Comparison of ENCODE assay signal across 12 cellular contexts in the genomic region with DNA sequence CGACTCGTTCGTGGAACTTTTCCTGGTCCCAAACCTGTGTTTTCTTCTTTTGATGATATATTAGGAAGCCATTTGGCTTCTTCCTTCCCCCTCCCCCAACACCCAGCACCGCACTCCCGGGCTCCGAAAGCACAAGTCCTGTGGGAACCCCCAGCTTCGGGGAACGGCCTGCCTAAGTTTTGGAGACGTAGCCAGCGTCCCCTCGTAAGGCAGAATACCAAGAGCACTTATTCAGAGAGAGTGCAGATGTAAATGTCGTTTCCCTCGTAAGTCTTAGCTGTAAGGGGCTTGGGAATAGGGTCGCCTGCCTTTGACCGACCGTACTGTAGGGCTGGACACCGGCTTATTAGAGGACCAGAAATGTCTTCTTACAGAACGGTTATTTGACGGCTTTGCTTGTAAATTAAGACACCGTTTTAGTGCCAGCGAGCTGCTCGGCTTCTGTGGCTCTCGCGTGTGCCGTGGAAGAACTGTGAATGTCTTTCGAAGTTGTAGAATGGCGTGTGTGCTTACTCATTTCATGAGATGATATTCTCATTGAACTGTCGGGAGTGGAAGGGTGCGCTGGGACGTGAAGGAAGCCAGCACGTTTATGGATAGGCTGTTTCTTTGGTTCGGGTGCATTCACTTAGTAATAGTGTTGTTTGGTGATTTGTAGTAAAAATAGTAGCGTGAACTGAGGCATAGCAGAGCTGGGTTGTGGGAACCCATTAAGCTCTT. TPM values are rescaled to one million over a fixed set of nuclear protein-coding genes. Genes with fewer than 3 reads are reported as not detected.
A peak's percentile ranks its signal among the peaks of the same experiment; 100 is the strongest.
DNase-seq lines count a peak whose midpoint lies in the region; ATAC-seq, FAIRE-seq and TF ChIP-seq lines count a peak whose summit lies in the region.
"Not testable (repeated sequence)": the region's sequence is repeated elsewhere in the genome, so short reads cannot be mapped to it uniquely, and the experiment has no call there.
"Had no signal": no experiment of that assay in that cellular context is flagged by ENCODE, and none has a peak within 500 bp of the region (broad histone marks: within the 10 kb centered on the region; RNA-seq: fewer than 3 reads in every experiment).

No MANE protein-coding gene starts in this region.

- not testable (repeated sequence) for TF ChIP-seq EP300 in ovary (IDR thresholded peaks at IDR 0.05)

- DNase-seq in GM12891 (ENCODE audit: insufficient read length, low spot score); T-helper 17 cell; dorsolateral prefrontal cortex; immature natural killer cell; ovary: not testable (repeated sequence)
- peak; percentile 6 for DNase-seq in activated T-helper 9 cell treated with anti-CD3 and anti-CD28 coated beads, Interleukin-2, amount 50 U/mL, for 16 hours (ENCODE audit: low read depth)
- DNase-seq in stimulated activated naive CD8-positive, alpha-beta T cell treated with anti-CD3 and anti-CD28 coated beads, Interleukin-15, Interleukin-2, amounts not matched to agents 100 U/mL and 50 U/mL, for 24 hours: peak; percentile 3

- H3K4me3 Mint-ChIP-seq in T-helper 17 cell (peak overlapping the region; percentile 55), immature natural killer cell (peak overlapping the region; percentile 31 to 81 (median 59))

- WGBS in ovary, 3 donors: 4 to 5% (median 5%) methylated on average over 33 of the region's 33 CpGs

- peak overlapping the region in 11 of 59 donors; percentile 18 to 64 (median 38) for H3K27ac ChIP-seq in dorsolateral prefrontal cortex
- H3K27ac ChIP-seq in ovary: not testable (repeated sequence)

- H3K27me3 Mint-ChIP-seq in T-helper 17 cell (peaks cover 35% of the 10 kb centered on the region), immature natural killer cell (ENCODE audit: low read depth in 3 of 3) (peaks cover 6 to 27% (median 11%) of the 10 kb centered on the region in 3 donors)

- not testable (repeated sequence) for H3K27ac Mint-ChIP-seq in T-helper 17 cell
- peak overlapping the region in 1 of 6 donors; percentile 43 for H3K27ac Mint-ChIP-seq in immature natural killer cell

- peak overlapping the region in 54 of 59 donors; percentile 11 to 71 (median 46) for H3K4me3 ChIP-seq in dorsolateral prefrontal cortex
- H3K4me3 ChIP-seq in ovary: peak overlapping the region; percentile 32

- H3K9me3 Mint-ChIP-seq in immature natural killer cell: peaks cover 0 to 10% (median 4%) of the 10 kb centered on the region in 6 donors

- not testable (repeated sequence) for H3K9me3 ChIP-seq in T-helper 17 cell (ENCODE audit: control insufficient read depth, low read length, poor library complexity, severe bottlenecking); ovary

- not testable (repeated sequence) for H3K36me3 Mint-ChIP-seq in T-helper 17 cell (ENCODE audit: low read depth); immature natural killer cell

- not testable (repeated sequence) for H3K4me1 Mint-ChIP-seq in T-helper 17 cell
- H3K4me1 Mint-ChIP-seq in immature natural killer cell: peaks cover 15 to 19% of the 10 kb centered on the region in 2 donors

- TF ChIP-seq CTCF in dorsolateral prefrontal cortex (IDR thresholded peaks at IDR 0.05 in 54 of 56, conservative IDR thresholded peaks at IDR 0.05 in 2 of 56; ENCODE audit: low read depth in 1 of 56, partially characterized antibody in 56 of 56); ovary (IDR thresholded peaks at IDR 0.05): not testable (repeated sequence)

- H3K4me1 ChIP-seq in ovary (ENCODE audit: insufficient read depth): not testable (repeated sequence)

- TF ChIP-seq POLR2A in GM12891 (IDR thresholded peaks at IDR 0.05; ENCODE audit: low read depth, low read length); ovary (IDR thresholded peaks at IDR 0.05): not testable (repeated sequence)

- peak; percentile 87 for FAIRE-seq in GM12891 (lab: Jason Lieb, UNC)

- peaks cover 0 to 80% (median 36%) of the 10 kb centered on the region in 45 donors for H3K27me3 ChIP-seq in dorsolateral prefrontal cortex
- not testable (repeated sequence) for H3K27me3 ChIP-seq in ovary

- ATAC-seq in T-helper 17 cell; stimulated activated naive CD8-positive, alpha-beta T cell treated with anti-CD3 and anti-CD28 coated beads, Interleukin-15, Interleukin-2, amounts not matched to agents 100 U/mL and 50 U/mL, for 24 hours: not testable (repeated sequence)

- not testable (repeated sequence) for H3K36me3 ChIP-seq in ovary

- intact Hi-C loops in dorsolateral prefrontal cortex (cut with DNase I); ovary (cut with DNase I): not testable (repeated sequence)

RNA-seq across cellular contexts. Expression of a gene that starts 10.3 kb away (rescaled TPM):
- not detected for polyA plus RNA-seq in GM12891 (2012; ENCODE audit: low read depth, missing spikeins)
- total RNA-seq in T-helper 17 cell (under 1 TPM in 1 of 2 donors, not detected in 1; 0.16 TPM), dorsolateral prefrontal cortex (under 1 TPM in 45 of 120 experiments, not detected in 75; 0.19 to 0.99 (median 0.33) TPM), ovary (not detected)
- polyA plus RNA-seq in immature natural killer cell (not detected), ovary (not detected)
- total RNA-seq: Daoy, esophagus mucosa, HepG2, left colon, Right ventricle myocardium superior had no signal
- polyA plus RNA-seq: HepG2 had no signal
